5 cellular contexts compared by ENCODE assay signal in the genomic region with DNA sequence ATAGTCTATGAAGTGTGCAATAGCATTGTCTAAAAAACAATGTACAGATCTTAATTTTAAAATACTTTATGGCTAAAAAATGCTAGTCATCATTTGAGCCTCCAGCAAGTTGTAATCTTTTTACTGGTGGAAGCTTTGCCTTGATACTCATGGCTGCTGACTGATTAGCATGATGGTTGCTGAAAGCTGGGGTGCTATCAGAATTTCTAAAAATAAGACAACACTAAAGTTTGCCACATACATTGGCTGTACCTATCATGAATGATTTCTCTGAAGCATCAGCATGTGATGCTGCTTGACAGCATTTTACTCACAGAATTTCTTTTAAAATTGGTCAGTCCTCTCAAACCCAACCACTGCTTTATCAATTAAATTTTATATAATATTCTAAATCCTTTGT.
"Had no signal": no experiment of that assay in that cellular context is flagged by ENCODE, and none has a peak within 500 bp of the region (broad histone marks: within the 10 kb centered on the region; RNA-seq: fewer than 3 reads in every experiment).

No MANE protein-coding gene starts in this region.

- H3K4me3 Mint-ChIP-seq: GM23338, H9 had no signal

- ATAC-seq: GM23338 had no signal

- FAIRE-seq: H1, HTR-8/SVneo had no signal

- H2AFZ ChIP-seq: GM23338 had no signal

- H3K4me2 ChIP-seq: GM23338 had no signal

- DNase-seq: H9, KBM-7 had no signal

- H3K4me3 ChIP-seq: GM23338 had no signal

- H3K27ac Mint-ChIP-seq: GM23338 had no signal

- H3K9me3 Mint-ChIP-seq: GM23338, H9 had no signal
